20 cellular contexts compared by ENCODE assay signal in the genomic region with DNA sequence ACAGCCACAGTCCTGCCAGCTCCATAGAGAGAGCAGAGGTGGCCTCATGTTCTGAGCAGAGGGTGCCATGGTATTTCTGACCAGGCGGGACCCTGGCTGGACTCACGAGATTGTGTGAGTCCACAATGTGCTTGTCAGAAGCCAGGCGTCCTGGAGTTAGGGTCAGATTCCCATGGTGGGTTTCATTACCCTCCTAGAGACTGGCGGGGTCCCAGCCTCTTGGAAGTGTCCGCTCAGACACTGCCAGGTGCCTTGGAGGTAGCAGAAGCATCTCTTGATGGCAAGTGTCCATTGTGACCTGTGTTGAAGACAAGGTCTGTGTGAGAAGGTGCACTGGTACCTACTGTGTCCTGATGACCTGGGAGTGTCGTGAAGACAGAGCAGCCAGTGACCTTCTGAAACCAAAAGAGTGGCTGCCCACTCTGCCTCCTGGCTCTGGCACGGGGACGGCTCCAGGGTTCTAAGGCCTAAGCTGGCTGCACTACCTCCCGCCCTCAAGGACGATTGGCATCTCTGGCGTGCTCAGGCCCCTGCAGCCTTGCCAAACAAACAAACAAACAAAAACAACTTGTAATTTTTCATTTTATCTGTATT. TPM values are rescaled to one million over a fixed set of nuclear protein-coding genes. Genes with fewer than 3 reads are reported as not detected.
DNase-seq lines count a peak whose midpoint lies in the region; ATAC-seq and TF ChIP-seq lines count a peak whose summit lies in the region.
"Had no signal": no experiment of that assay in that cellular context is flagged by ENCODE, and none has a peak within 500 bp of the region (broad histone marks: within the 10 kb centered on the region; RNA-seq: fewer than 3 reads in every experiment).

No MANE protein-coding gene starts in this region.

- H3F3A ChIP-seq in OCI-LY1 (ENCODE audit: insufficient read depth, low read length), result no peaks in the 10 kb centered on the region

- H3K27ac ChIP-seq in right atrium auricular region (no peak overlapping the region), OCI-LY1 (ENCODE audit: low read depth, low read length, poor library complexity, severe bottlenecking) (peak overlapping the region; percentile 93), osteoblast (ENCODE audit: low read depth, low read length) (no peak overlapping the region)

- H3K9me3 ChIP-seq in right atrium auricular region (no peaks in the 10 kb centered on the region), OCI-LY1 (ENCODE audit: low read length) (0 out of 2 replicates have a peak, but pooled peaks cover 2% of the 10 kb centered on the region), osteoblast (ENCODE audit: low read depth, low read length) (no peaks in the 10 kb centered on the region)
- H3K9me3 ChIP-seq: HAP-1 had no signal

- DNase-seq in Right ventricle myocardium inferior (ENCODE audit: missing footprints), result peak; percentile 31
- no peak for DNase-seq in right atrium auricular region (ENCODE audit: low spot score)
- DNase-seq in osteoblast (ENCODE audit: insufficient read length, low spot score, missing footprints), result peak; percentile 64
- DNase-seq in ureter (ENCODE audit: low spot score), result peak; percentile 32
- no peak for DNase-seq in NCI-H1417 treated with DMSO at 0.1 percent for 48 hours (lab: John Stamatoyannopoulos, UW)
- DNase-seq in NCI-H187 treated with DMSO at 0.1 percent for 48 hours (lab: John Stamatoyannopoulos, UW), result no peak
- DNase-seq: 8988T; C1 segment of cervical spinal cord; CD4-positive, CD25-positive, alpha-beta regulatory T cell; CD8-positive, alpha-beta memory T cell; COR-L47; DMS 273 treated with DMSO at 0.1 percent for 48 hours; DMS53; DND-41; EL; GOT3 had no signal

- H4K20me1 ChIP-seq in OCI-LY1 (ENCODE audit: insufficient read depth, low read length) (no peaks in the 10 kb centered on the region), osteoblast (ENCODE audit: insufficient read depth, low read length) (peaks cover 34% of the 10 kb centered on the region)

- ATAC-seq in Right ventricle myocardium inferior (no peak), HG02588 (IDR thresholded peaks at IDR 0.05; ENCODE audit: unreplicated experiment) (no peak)
- ATAC-seq: GM12878 had no signal

- TF ChIP-seq CTCF in right atrium auricular region (IDR thresholded peaks at IDR 0.05), result no peak
- no peak for TF ChIP-seq CTCF in OCI-LY1 (IDR thresholded peaks at IDR 0.05; ENCODE audit: low read length)
- TF ChIP-seq CTCF in osteoblast (IDR thresholded peaks at IDR 0.05; ENCODE audit: extremely low read depth, low read depth, low read length), result no peak

- H3K27me3 ChIP-seq in right atrium auricular region (no peaks in the 10 kb centered on the region), OCI-LY1 (ENCODE audit: insufficient read depth, low read length) (no peaks in the 10 kb centered on the region), osteoblast (ENCODE audit: insufficient read depth, low read length) (no peaks in the 10 kb centered on the region)

- no peaks in the 10 kb centered on the region for H3K4me1 ChIP-seq in right atrium auricular region
- peaks cover 46% of the 10 kb centered on the region for H3K4me1 ChIP-seq in OCI-LY1 (ENCODE audit: insufficient read depth, low read length, severe bottlenecking)
- H3K4me1 ChIP-seq in osteoblast (ENCODE audit: insufficient read depth, low read length), result peaks cover 11% of the 10 kb centered on the region
- H3K4me1 ChIP-seq: HAP-1 had no signal

- H2AFZ ChIP-seq in OCI-LY1 (ENCODE audit: low read length) (no peak overlapping the region), osteoblast (ENCODE audit: low read length) (no peak overlapping the region)

- intact Hi-C loops in Right ventricle myocardium inferior (cut with DNase I), result no loop called here

- H3K4me2 ChIP-seq in OCI-LY1 (ENCODE audit: low read length) (peak overlapping the region; percentile 63; the same call in 1 of the 2 replicates), osteoblast (ENCODE audit: insufficient read depth, low read length) (no peak overlapping the region)

- H3K9me2 ChIP-seq in OCI-LY1 (ENCODE audit: low read depth, low read length), result no peaks in the 10 kb centered on the region

- H3K4me3 ChIP-seq in right atrium auricular region (no peak overlapping the region), OCI-LY1 (ENCODE audit: low read depth, low read length, poor library complexity, severe bottlenecking) (no peak overlapping the region), osteoblast (ENCODE audit: insufficient read depth, low read length) (no peak overlapping the region)
- H3K4me3 ChIP-seq: GM12878, HAP-1 had no signal

- H3K9ac ChIP-seq in OCI-LY1 (ENCODE audit: low read length), result peak overlapping the region; percentile 46; the same call in 1 of the 2 replicates

- H3K36me3 ChIP-seq in right atrium auricular region (no peaks in the 10 kb centered on the region), OCI-LY1 (ENCODE audit: insufficient read depth, low read length) (peaks cover 4% of the 10 kb centered on the region), osteoblast (ENCODE audit: insufficient read depth, low read length) (no peaks in the 10 kb centered on the region)
- H3K36me3 ChIP-seq: HAP-1 had no signal

- H3K79me2 ChIP-seq in OCI-LY1 (ENCODE audit: insufficient read depth, low read length) (peaks cover 5% of the 10 kb centered on the region; the same call in 1 of the 2 replicates), osteoblast (ENCODE audit: insufficient read depth, low read length) (no peaks in the 10 kb centered on the region)

RNA-seq across cellular contexts. Expression of a gene that starts 56.8 kb away (rescaled TPM):
- total RNA-seq in Right ventricle myocardium inferior, result 14.5 TPM
- total RNA-seq in right atrium auricular region, result 10 to 100 TPM; 18.2 to 19.2 TPM
- total RNA-seq in osteoblast, result 18.3 and 21.0 TPM in 2 replicates
- 38.6 TPM for total RNA-seq in ureter

Comparison
In these comparisons a context has a peak if more than half of its experiments do, and no peak if none do; other contexts are left out.
1. DNase-seq: peak in Right ventricle myocardium inferior (single experiment), osteoblast (single experiment) and ureter (single experiment); none in right atrium auricular region (single experiment), NCI-H1417 treated with DMSO at 0.1 percent for 48 hours (single experiment) and NCI-H187 treated with DMSO at 0.1 percent for 48 hours (single experiment).